Comparison of ENCODE assay signal across 25 cellular contexts in the genomic region with DNA sequence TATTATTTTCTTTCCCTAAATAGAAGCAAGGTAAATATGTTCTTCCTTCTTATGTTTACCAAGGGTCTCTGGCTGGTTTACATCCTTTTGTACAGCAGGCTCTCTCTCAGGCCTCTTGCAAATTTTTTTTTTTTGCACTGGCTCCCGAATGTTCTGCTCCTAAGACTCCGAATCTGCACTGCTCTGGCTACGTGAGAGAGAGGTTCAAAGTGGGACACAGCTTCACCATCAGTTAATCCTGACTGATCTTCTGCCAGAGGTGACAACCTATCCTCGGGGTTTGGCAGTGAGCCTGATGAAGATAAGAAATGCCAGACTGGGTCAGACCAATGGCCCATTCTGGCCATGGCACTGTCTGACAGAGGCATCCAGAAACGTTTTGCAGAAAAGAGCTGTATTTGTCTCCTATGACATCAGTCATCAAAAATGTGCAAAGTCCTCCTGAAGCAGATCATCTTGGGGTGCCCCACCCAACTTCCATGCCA.
"Had no signal": no experiment of that assay in that cellular context is flagged by ENCODE, and none has a peak within 500 bp of the region (broad histone marks: within the 10 kb centered on the region; RNA-seq: fewer than 3 reads in every experiment).

No MANE protein-coding gene starts in this region.

- ATAC-seq: HepG2 had no signal

- DNase-seq: IMR-90, Karpas-422, KG1, MM.1S, NCI-H1048, NCI-H1105, NCI-H1417, NCI-H1436 treated with DMSO at 0.1 percent for 48 hours, NCI-H1694, NCI-H187 treated with DMSO at 0.1 percent for 48 hours, NCI-H2029 treated with DMSO at 0.1 percent for 48 hours, NCI-H2171 treated with DMSO at 0.1 percent for 48 hours, NCI-H345, NCI-H446 treated with DMSO at 0.1 percent for 48 hours, NCI-H510A treated with DMSO at 0.1 percent for 48 hours, NCI-H526, NCI-H82, OCI-M1, PC-9, Peyer's patch, RPMI8226, SHP77, SK-N-SH, SW 1271 had no signal
